Comparison of ENCODE assay signal across 10 cellular contexts in genomic region chr17:47276444-47276843, GRCh38. TPM values are rescaled to one million over a fixed set of nuclear protein-coding genes. Genes with fewer than 3 reads are reported as not detected.
DNase-seq lines count a peak whose midpoint lies in the region; TF ChIP-seq lines count a peak whose summit lies in the region.
"Had no signal": no experiment of that assay in that cellular context is flagged by ENCODE, and none has a peak within 500 bp of the region (broad histone marks: within the 10 kb centered on the region; RNA-seq: fewer than 3 reads in every experiment).

No MANE protein-coding gene starts in this region.

- no peak overlapping the region for H3K14ac ChIP-seq in neuronal stem cell (ENCODE audit: low read length)

- H2BK120ac ChIP-seq in neuronal stem cell (ENCODE audit: low read depth, low read length), result no peak overlapping the region

- BruUV-seq in MCF 10A (replicated peaks; lab: Mats Ljungman, UMichigan) (no TSS peak), mammary epithelial cell (replicated peaks; lab: Mats Ljungman, UMichigan) (no TSS peak)

- H3K4me3 Mint-ChIP-seq in MCF 10A (ENCODE audit: unreplicated experiment), result no peak overlapping the region
- H3K4me3 Mint-ChIP-seq in activated CD4-positive, alpha-beta memory T cell treated with anti-CD3 and anti-CD28 coated beads, Interleukin-2, amount 10 ng/mL, durations not matched to agents 7 days and 5 days, result no peak overlapping the region
- no peak overlapping the region for H3K4me3 Mint-ChIP-seq in activated T-cell treated with anti-CD3 and anti-CD28 coated beads, Interleukin-2, amount 50 U/mL, for 24 hours

- H3K27ac ChIP-seq in mammary epithelial cell (ENCODE audit: insufficient read depth, low read depth, low read length) (no peak overlapping the region), esophagus (ENCODE audit: low read depth in 2 of 2, low read length in 1 of 2) (peak overlapping the region; percentile 71 to 85), neuronal stem cell (replicated peaks; ENCODE audit: low read length) (no peak overlapping the region), urinary bladder (ENCODE audit: low read depth) (peak overlapping the region; percentile 89)

- no peaks in the 10 kb centered on the region for H3K36me3 ChIP-seq in mammary epithelial cell (ENCODE audit: insufficient read depth, low read length)
- H3K36me3 ChIP-seq in esophagus (ENCODE audit: control insufficient read depth in 2 of 2, insufficient read depth in 2 of 2, low read length in 1 of 2), result no peaks in the 10 kb centered on the region
- H3K36me3 ChIP-seq in neuronal stem cell (replicated peaks in 1 of 2; ENCODE audit: control insufficient read depth in 2 of 2, insufficient read depth in 2 of 2, low read length in 2 of 2), result no peaks in the 10 kb centered on the region
- H3K36me3 ChIP-seq in urinary bladder (ENCODE audit: insufficient read depth), result no peaks in the 10 kb centered on the region
- H3K36me3 ChIP-seq: pancreas had no signal

- no peak overlapping the region for H4K91ac ChIP-seq in neuronal stem cell (ENCODE audit: low read depth, low read length, poor library complexity)

- H2AFZ ChIP-seq in mammary epithelial cell (ENCODE audit: low read depth, low read length) (no peak overlapping the region), neuronal stem cell (ENCODE audit: low read length) (peak overlapping the region; percentile 83)

- H3K4me1 ChIP-seq in mammary epithelial cell (ENCODE audit: insufficient read depth, low read length) (peaks cover 51% of the 10 kb centered on the region), esophagus (ENCODE audit: control insufficient read depth in 2 of 2, insufficient read depth in 2 of 2, low read length in 1 of 2) (peaks cover 3 to 8% of the 10 kb centered on the region in 2 donors), neuronal stem cell (ENCODE audit: control insufficient read depth in 2 of 2, insufficient read depth in 1 of 2, low read depth in 1 of 2, low read length in 2 of 2) (peaks cover 23 to 42% of the 10 kb centered on the region in 2 donors), urinary bladder (ENCODE audit: insufficient read depth) (peaks cover 2% of the 10 kb centered on the region)

- H2AK5ac ChIP-seq in neuronal stem cell (ENCODE audit: low read depth, low read length), result peak overlapping the region; percentile 12

- H3K4me2 ChIP-seq in mammary epithelial cell (ENCODE audit: insufficient read depth, low read depth, low read length) (no peak overlapping the region), neuronal stem cell (ENCODE audit: insufficient read depth, low read length, poor library complexity, severe bottlenecking) (no peak overlapping the region)

- H4K8ac ChIP-seq in neuronal stem cell (ENCODE audit: low read depth, low read length), result no peak overlapping the region

- intact Hi-C loops in MCF 10A (cut with micrococcal nuclease) (loop anchor here (5.0 kb wide), 2 partner anchors 34 to 41 kb away; no protein-coding TSS in a partner anchor), mammary epithelial cell (cut with micrococcal nuclease) (loop anchor here (2.0 kb wide), 1 partner anchor 18 kb away; no protein-coding TSS in a partner anchor)

- no peak for DNase-seq in MCF 10A (ENCODE audit: unreplicated experiment)
- DNase-seq in mammary epithelial cell, result no peak
- DNase-seq in neuronal stem cell (ENCODE audit: low spot score), result no peak
- no peak for DNase-seq in activated CD4-positive, alpha-beta memory T cell treated with anti-CD3 and anti-CD28 coated beads, Interleukin-2, amount 10 ng/mL, durations not matched to agents 7 days and 5 days
- DNase-seq in GM10248 (ENCODE audit: extremely low spot score), result no peak
- DNase-seq in activated T-cell treated with anti-CD3 and anti-CD28 coated beads, Interleukin-2, amount 50 U/mL, for 24 hours, result no peak
- DNase-seq: T-helper 1 cell had no signal

- H2BK5ac ChIP-seq in neuronal stem cell (ENCODE audit: low read length), result peak overlapping the region; percentile 57

- no peaks in the 10 kb centered on the region for H3K79me1 ChIP-seq in neuronal stem cell (ENCODE audit: low read depth, low read length)

- POLR2A ChIA-PET in MCF 10A (lab: Yijun Ruan, JAX), result interaction anchor here (0.6 kb wide), 1 partner anchor 31 kb away, joined by 3 read pairs; no protein-coding TSS in a partner anchor
- POLR2A ChIA-PET in activated CD4-positive, alpha-beta memory T cell treated with anti-CD3 and anti-CD28 coated beads, Interleukin-2, amount 10 ng/mL, durations not matched to agents 7 days and 5 days (lab: Charles Lee), result no interaction called here
- POLR2A ChIA-PET in GM10248 (lab: Yijun Ruan, JAX), result no interaction called here

- peak overlapping the region; percentile 81 for H3K18ac ChIP-seq in neuronal stem cell (ENCODE audit: low read length)

- H3K79me2 ChIP-seq in mammary epithelial cell (ENCODE audit: insufficient read depth, low read length), result no peaks in the 10 kb centered on the region

- H3K9me3 ChIP-seq in mammary epithelial cell (replicated peaks; ENCODE audit: insufficient read depth, low read length) (no peaks in the 10 kb centered on the region), esophagus (ENCODE audit: control insufficient read depth in 2 of 2, insufficient read depth in 1 of 2, low read depth in 1 of 2, low read length in 1 of 2) (no peaks in the 10 kb centered on the region), neuronal stem cell (replicated peaks in 1 of 2; ENCODE audit: control insufficient read depth in 2 of 2, insufficient read depth in 1 of 2, low read depth in 1 of 2, low read length in 2 of 2) (no peaks in the 10 kb centered on the region)
- H3K9me3 ChIP-seq: pancreas had no signal

- peak overlapping the region; percentile 50 for H2BK15ac ChIP-seq in neuronal stem cell (ENCODE audit: low read length)

- H3K36me3 Mint-ChIP-seq in MCF 10A (ENCODE audit: insufficient read depth, unreplicated experiment), result peaks cover 10% of the 10 kb centered on the region
- H3K36me3 Mint-ChIP-seq in activated CD4-positive, alpha-beta memory T cell treated with anti-CD3 and anti-CD28 coated beads, Interleukin-2, amount 10 ng/mL, durations not matched to agents 7 days and 5 days (ENCODE audit: low read depth), result no peaks in the 10 kb centered on the region
- H3K36me3 Mint-ChIP-seq in activated T-cell treated with anti-CD3 and anti-CD28 coated beads, Interleukin-2, amount 50 U/mL, for 24 hours (ENCODE audit: low read depth), result no peaks in the 10 kb centered on the region

- in situ Hi-C loops in mammary epithelial cell (cut with MboI; ENCODE audit: low sequenced_read_pairs in 2 of 2), result no loop called here

- no peak overlapping the region for H3K23ac ChIP-seq in neuronal stem cell (ENCODE audit: low read depth, low read length, poor library complexity)

- H3K9me3 Mint-ChIP-seq in MCF 10A (ENCODE audit: unreplicated experiment), result no peaks in the 10 kb centered on the region
- H3K9me3 Mint-ChIP-seq in activated CD4-positive, alpha-beta memory T cell treated with anti-CD3 and anti-CD28 coated beads, Interleukin-2, amount 10 ng/mL, durations not matched to agents 7 days and 5 days, result no peaks in the 10 kb centered on the region
- H3K9me3 Mint-ChIP-seq in activated T-cell treated with anti-CD3 and anti-CD28 coated beads, Interleukin-2, amount 50 U/mL, for 24 hours, result no peaks in the 10 kb centered on the region

- no peak for TF ChIP-seq CTCF in MCF 10A (IDR thresholded peaks at IDR 0.05; ENCODE audit: unreplicated experiment)
- no peak for TF ChIP-seq CTCF in mammary epithelial cell (conservative IDR thresholded peaks at IDR 0.05 in 1 of 2, IDR thresholded peaks at IDR 0.05 in 1 of 2; ENCODE audit: extremely low read depth in 1 of 2, insufficient read depth in 1 of 2, low read depth in 1 of 2, low read length in 2 of 2)
- TF ChIP-seq CTCF in GM10248 (IDR thresholded peaks at IDR 0.05; ENCODE audit: control extremely low read depth, extremely low read depth, low read depth, missing control alignments), result no peak

- 94% methylated on average over 3 of the region's 3 CpGs for WGBS in mammary epithelial cell (ENCODE audit: low coverage, missing lambda C conversion rate)
- WGBS in esophagus, 2 donors, result 81 to 86% methylated on average over 3 of the region's 3 CpGs
- no CpG with 5 or more reads among the region's 3 CpGs for WGBS in neuronal stem cell (ENCODE audit: extremely low coverage in 2 of 2, insufficient read length in 2 of 2, insufficient replicate concordance in 1 of 2), 2 donors
- WGBS in urinary bladder, result 80% methylated on average over 3 of the region's 3 CpGs

- CTCF ChIA-PET in MCF 10A (lab: Yijun Ruan, JAX), result no interaction called here
- CTCF ChIA-PET in mammary epithelial cell (lab: Charles Lee; ENCODE audit: low non-redundant PET), result no interaction called here
- CTCF ChIA-PET in activated CD4-positive, alpha-beta memory T cell treated with anti-CD3 and anti-CD28 coated beads, Interleukin-2, amount 10 ng/mL, durations not matched to agents 7 days and 5 days (lab: Charles Lee), result no interaction called here
- CTCF ChIA-PET in GM10248 (lab: Yijun Ruan, JAX), result interaction anchor here (1.2 to 2.1 kb wide), 3 partner anchors 10 to 22 kb away, joined by 3 to 7 read pairs (median 3); no protein-coding TSS in a partner anchor

- H3K27ac Mint-ChIP-seq in MCF 10A (ENCODE audit: low read depth, unreplicated experiment), result peak overlapping the region; percentile 66
- H3K27ac Mint-ChIP-seq in activated CD4-positive, alpha-beta memory T cell treated with anti-CD3 and anti-CD28 coated beads, Interleukin-2, amount 10 ng/mL, durations not matched to agents 7 days and 5 days, result no peak overlapping the region
- H3K27ac Mint-ChIP-seq in activated T-cell treated with anti-CD3 and anti-CD28 coated beads, Interleukin-2, amount 50 U/mL, for 24 hours, result no peak overlapping the region

- H3K27me3 ChIP-seq in mammary epithelial cell (ENCODE audit: insufficient read depth, low read length), result no peaks in the 10 kb centered on the region
- H3K27me3 ChIP-seq in esophagus (ENCODE audit: control insufficient read depth in 1 of 2, insufficient read depth in 2 of 2, low read length in 2 of 2), result no peaks in the 10 kb centered on the region
- no peaks in the 10 kb centered on the region for H3K27me3 ChIP-seq in neuronal stem cell (ENCODE audit: control insufficient read depth in 3 of 3, insufficient read depth in 3 of 3, low read depth in 1 of 3, low read length in 3 of 3)
- H3K27me3 ChIP-seq: pancreas had no signal

- H3K27me3 Mint-ChIP-seq in MCF 10A (ENCODE audit: insufficient read depth, unreplicated experiment), result no peaks in the 10 kb centered on the region
- H3K27me3 Mint-ChIP-seq in activated CD4-positive, alpha-beta memory T cell treated with anti-CD3 and anti-CD28 coated beads, Interleukin-2, amount 10 ng/mL, durations not matched to agents 7 days and 5 days, result peaks cover 9% of the 10 kb centered on the region
- no peaks in the 10 kb centered on the region for H3K27me3 Mint-ChIP-seq in activated T-cell treated with anti-CD3 and anti-CD28 coated beads, Interleukin-2, amount 50 U/mL, for 24 hours

- H4K20me1 ChIP-seq in mammary epithelial cell (ENCODE audit: insufficient read depth, low read length), result no peaks in the 10 kb centered on the region

- dilution Hi-C loops in mammary epithelial cell (cut with HindIII; ENCODE audit: low sequenced_read_pairs), result no loop called here

- H3K4me3 ChIP-seq in mammary epithelial cell (replicated peaks in 1 of 3; ENCODE audit: insufficient read depth in 1 of 3, low read depth in 2 of 3, low read length in 3 of 3), result no peak overlapping the region
- no peak overlapping the region for H3K4me3 ChIP-seq in esophagus (ENCODE audit: low read depth in 1 of 2, low read length in 2 of 2)
- no peak overlapping the region for H3K4me3 ChIP-seq in neuronal stem cell (ENCODE audit: low read length in 2 of 2)
- no peak overlapping the region for H3K4me3 ChIP-seq in urinary bladder (ENCODE audit: low read depth, low read length)
- H3K4me3 ChIP-seq: pancreas had no signal

- peaks cover 45% of the 10 kb centered on the region for H3K4me1 Mint-ChIP-seq in MCF 10A (ENCODE audit: insufficient read depth, unreplicated experiment)
- peaks cover 9% of the 10 kb centered on the region for H3K4me1 Mint-ChIP-seq in activated CD4-positive, alpha-beta memory T cell treated with anti-CD3 and anti-CD28 coated beads, Interleukin-2, amount 10 ng/mL, durations not matched to agents 7 days and 5 days
- no peaks in the 10 kb centered on the region for H3K4me1 Mint-ChIP-seq in activated T-cell treated with anti-CD3 and anti-CD28 coated beads, Interleukin-2, amount 50 U/mL, for 24 hours (ENCODE audit: low read depth)

- no peak overlapping the region for H3K9ac ChIP-seq in mammary epithelial cell (ENCODE audit: insufficient read depth, low read length)
- no peak overlapping the region for H3K9ac ChIP-seq in neuronal stem cell (ENCODE audit: low read depth, low read length, poor library complexity)

- no peak overlapping the region for H3K4ac ChIP-seq in neuronal stem cell (ENCODE audit: low read length)

- peak overlapping the region; percentile 75 for H2BK12ac ChIP-seq in neuronal stem cell (ENCODE audit: low read length)

RNA-seq across cellular contexts. Expression of gene ITGB3, which starts 22.8 kb away (rescaled TPM):
- total RNA-seq in MCF 10A (2022), result 0.98 and 1.1 TPM in 2 replicates
- 10 to 100 TPM in 1 of 2 donors, 1 to 10 TPM in 1; 1.3 to 28.7 TPM for total RNA-seq in mammary epithelial cell
- polyA plus RNA-seq in mammary epithelial cell, result 0.20 TPM
- polyA minus RNA-seq in mammary epithelial cell, result not detected
- 1 to 10 TPM in 1 of 2 donors, under 1 TPM in 1; 0.71 to 1.0 TPM for polyA plus RNA-seq in esophagus
- polyA plus RNA-seq in neuronal stem cell (2013, experiment 1 of 2), result 0.01 TPM
- polyA plus RNA-seq in neuronal stem cell (2013, experiment 2 of 2), result 0.01 TPM
- total RNA-seq in urinary bladder, result 20.2 TPM
- polyA plus RNA-seq in urinary bladder, result 19.2 TPM
- 1 to 10 TPM; 1.9 to 2.2 TPM for total RNA-seq in activated CD4-positive, alpha-beta memory T cell treated with anti-CD3 and anti-CD28 coated beads, Interleukin-2, amount 10 ng/mL, durations not matched to agents 7 days and 5 days

RNA-seq across cellular contexts. Expression of gene EFCAB13, which starts 47.3 kb away (rescaled TPM):
- total RNA-seq in MCF 10A (2022), result 1.1 and 1.4 TPM in 2 replicates
- total RNA-seq in mammary epithelial cell, result 1 to 10 TPM; 4.6 to 4.7 TPM
- polyA plus RNA-seq in mammary epithelial cell, result 0.05 TPM
- polyA minus RNA-seq in mammary epithelial cell, result not detected
- 1 to 10 TPM in 1 of 2 donors, under 1 TPM in 1; 0.61 to 1.8 TPM for polyA plus RNA-seq in esophagus
- polyA plus RNA-seq in neuronal stem cell (2013, experiment 1 of 2), result 1.0 TPM
- 0.98 TPM for polyA plus RNA-seq in neuronal stem cell (2013, experiment 2 of 2)
- 25.0 TPM for total RNA-seq in urinary bladder
- polyA plus RNA-seq in urinary bladder, result 1.4 TPM
- total RNA-seq in activated CD4-positive, alpha-beta memory T cell treated with anti-CD3 and anti-CD28 coated beads, Interleukin-2, amount 10 ng/mL, durations not matched to agents 7 days and 5 days, result 1 to 10 TPM; 5.7 to 6.4 TPM

Comparison
In these comparisons a context has a peak if more than half of its experiments do, and no peak if none do; other contexts are left out.
1. H3K27ac ChIP-seq: peak in esophagus (2 of 2) and urinary bladder (single experiment); none in mammary epithelial cell (single experiment) and neuronal stem cell (single experiment).